23 cellular contexts compared by ENCODE assay signal in genomic region chr4:159158989-159159388, GRCh38.
"Had no signal": no experiment of that assay in that cellular context is flagged by ENCODE, and none has a peak within 500 bp of the region (broad histone marks: within the 10 kb centered on the region; RNA-seq: fewer than 3 reads in every experiment).

No MANE protein-coding gene starts in this region.

- H3K27ac Mint-ChIP-seq: activated CD4-positive, alpha-beta T cell treated with anti-CD3 and anti-CD28 coated beads, Interleukin-2, amount 10 ng/mL, durations not matched to agents 7 days and 5 days; activated CD8-positive, alpha-beta T cell treated with anti-CD3 and anti-CD28 coated beads for 36 hours; activated naive CD8-positive, alpha-beta T cell treated with anti-CD3 and anti-CD28 coated beads, Interleukin-2, amount 50 U/mL, for 24 hours; activated T-helper 1 cell treated with anti-CD3 and anti-CD28 coated beads, Interleukin-12 subunit alpha, Interleukin-12 subunit beta, Interleukin-2, Interleukin-4 antibody, amounts not matched to agents 30 ng/mL and 10 ng/mL and 1 ng/mL, durations not matched to agents 14 hours and 24 hours and 36 hours; naive thymus-derived CD8-positive, alpha-beta T cell; progenitor cell of endocrine pancreas; stimulated activated naive CD8-positive, alpha-beta T cell treated with anti-CD3 and anti-CD28 coated beads, Interleukin-15, amount 100 ng/mL, for 72 hours; T-helper 2 cell treated with Interferon-gamma antibody and Interleukin-4, amounts not matched to agents 5 μg/mL and 100 μg/mL, for 36 hours had no signal

- ATAC-seq: activated CD8-positive, alpha-beta T cell treated with anti-CD3 and anti-CD28 coated beads for 36 hours; activated naive CD8-positive, alpha-beta T cell treated with anti-CD3 and anti-CD28 coated beads, Interleukin-2, amount 50 U/mL, for 24 hours; esophagus mucosa; naive thymus-derived CD8-positive, alpha-beta T cell; stimulated activated naive CD8-positive, alpha-beta T cell treated with anti-CD3 and anti-CD28 coated beads, Interleukin-15, amount 100 ng/mL, for 72 hours had no signal

- DNase-seq: activated CD4-positive, alpha-beta T cell treated with anti-CD3 and anti-CD28 coated beads, Interleukin-2, amount 10 ng/mL, durations not matched to agents 7 days and 5 days; activated CD4-positive, CD25-positive, alpha-beta regulatory T cell treated with anti-CD3 and anti-CD28 coated beads, Interleukin-2, amount 50 U/mL, for 72 hours; activated CD8-positive, alpha-beta T cell treated with anti-CD3 and anti-CD28 coated beads for 36 hours; activated gamma-delta T cell; activated naive CD4-positive, alpha-beta T cell treated with anti-CD3 and anti-CD28 coated beads, Interleukin-2, amount 50 U/mL, for 16 hours; activated naive CD8-positive, alpha-beta T cell treated with anti-CD3 and anti-CD28 coated beads, Interleukin-2, amount 50 U/mL, for 24 hours; anterior cingulate cortex; caudate nucleus; effector CD8-positive, alpha-beta T cell; foreskin melanocyte; kidney; naive thymus-derived CD8-positive, alpha-beta T cell; stimulated activated CD4-positive, alpha-beta T cell treated with anti-CD3 and anti-CD28 coated beads, Interleukin-4, amount 100 ng/mL, for 4 hours; stimulated activated naive CD8-positive, alpha-beta T cell treated with anti-CD3 and anti-CD28 coated beads, Interleukin-15, amount 100 ng/mL, for 72 hours; trophoblast cell; uterus had no signal

- H3K36me3 Mint-ChIP-seq: brain; naive thymus-derived CD8-positive, alpha-beta T cell had no signal

- H3K27me3 ChIP-seq: uterus had no signal

- H3K4me3 ChIP-seq: lung, uterus had no signal

- H3K27me3 Mint-ChIP-seq: activated CD4-positive, alpha-beta T cell treated with anti-CD3 and anti-CD28 coated beads, Interleukin-2, amount 10 ng/mL, durations not matched to agents 7 days and 5 days; activated CD8-positive, alpha-beta T cell treated with anti-CD3 and anti-CD28 coated beads for 36 hours; activated naive CD8-positive, alpha-beta T cell treated with anti-CD3 and anti-CD28 coated beads, Interleukin-2, amount 50 U/mL, for 24 hours; brain; naive thymus-derived CD8-positive, alpha-beta T cell; progenitor cell of endocrine pancreas; stimulated activated naive CD8-positive, alpha-beta T cell treated with anti-CD3 and anti-CD28 coated beads, Interleukin-15, amount 100 ng/mL, for 72 hours had no signal

- H3K9me3 Mint-ChIP-seq: activated CD4-positive, alpha-beta T cell treated with anti-CD3 and anti-CD28 coated beads, Interleukin-2, amount 10 ng/mL, durations not matched to agents 7 days and 5 days; activated CD8-positive, alpha-beta T cell treated with anti-CD3 and anti-CD28 coated beads for 36 hours; activated naive CD8-positive, alpha-beta T cell treated with anti-CD3 and anti-CD28 coated beads, Interleukin-2, amount 50 U/mL, for 24 hours; activated T-helper 1 cell treated with anti-CD3 and anti-CD28 coated beads, Interleukin-12 subunit alpha, Interleukin-12 subunit beta, Interleukin-2, Interleukin-4 antibody, amounts not matched to agents 30 ng/mL and 10 ng/mL and 1 ng/mL, durations not matched to agents 14 hours and 24 hours and 36 hours; brain; naive thymus-derived CD8-positive, alpha-beta T cell; stimulated activated naive CD8-positive, alpha-beta T cell treated with anti-CD3 and anti-CD28 coated beads, Interleukin-15, amount 100 ng/mL, for 72 hours; T-helper 2 cell treated with Interferon-gamma antibody and Interleukin-4, amounts not matched to agents 5 μg/mL and 100 μg/mL, for 36 hours had no signal

- FAIRE-seq: kidney had no signal

- H3K36me3 ChIP-seq: uterus had no signal

- H3K27ac ChIP-seq: uterus, VCaP had no signal

- H3K9me3 ChIP-seq: uterus had no signal

- H3K4me3 Mint-ChIP-seq: activated CD4-positive, alpha-beta T cell treated with anti-CD3 and anti-CD28 coated beads, Interleukin-2, amount 10 ng/mL, durations not matched to agents 7 days and 5 days; activated CD8-positive, alpha-beta T cell treated with anti-CD3 and anti-CD28 coated beads for 36 hours; activated naive CD8-positive, alpha-beta T cell treated with anti-CD3 and anti-CD28 coated beads, Interleukin-2, amount 50 U/mL, for 24 hours; activated T-helper 1 cell treated with anti-CD3 and anti-CD28 coated beads, Interleukin-12 subunit alpha, Interleukin-12 subunit beta, Interleukin-2, Interleukin-4 antibody, amounts not matched to agents 30 ng/mL and 10 ng/mL and 1 ng/mL, durations not matched to agents 14 hours and 24 hours and 36 hours; brain; naive thymus-derived CD8-positive, alpha-beta T cell; stimulated activated naive CD8-positive, alpha-beta T cell treated with anti-CD3 and anti-CD28 coated beads, Interleukin-15, amount 100 ng/mL, for 72 hours; T-helper 2 cell treated with Interferon-gamma antibody and Interleukin-4, amounts not matched to agents 5 μg/mL and 100 μg/mL, for 36 hours had no signal
